ENCODE assay signal across 1 cellular context in the genomic region with DNA sequence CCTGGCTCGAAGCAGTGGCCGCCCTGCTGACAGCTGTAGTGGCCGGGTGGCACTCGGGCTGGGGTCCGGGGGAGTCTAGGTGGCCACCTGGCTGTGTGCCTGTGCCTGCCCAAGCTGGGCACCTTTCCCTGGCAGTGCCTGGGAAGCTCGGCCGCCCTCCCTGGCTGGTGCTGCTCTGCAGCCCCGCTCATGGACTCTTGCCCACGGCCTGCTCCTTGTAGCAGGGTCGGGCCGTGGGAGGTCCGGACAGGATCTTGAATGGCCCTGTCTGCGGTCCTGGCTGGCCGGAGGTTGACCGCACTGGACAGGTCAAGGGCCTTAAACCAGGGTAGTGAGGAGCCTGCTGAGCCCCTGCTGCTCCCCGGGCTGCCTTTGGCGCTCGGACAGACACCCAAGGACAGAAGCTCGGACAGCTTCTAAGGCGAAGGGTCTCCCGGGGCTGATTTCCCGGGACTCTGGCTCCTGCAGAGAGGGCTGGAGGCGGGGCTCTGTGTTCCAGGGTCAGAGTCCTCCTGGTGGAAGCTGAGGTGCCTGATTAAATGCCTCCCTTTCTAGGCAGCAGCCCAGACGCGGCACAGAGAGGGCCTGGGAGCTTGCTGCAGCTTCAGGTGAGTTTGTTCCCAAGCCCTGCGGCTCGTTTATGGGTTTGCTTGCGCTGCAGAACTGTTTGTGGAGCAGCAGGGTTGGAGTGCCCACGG.
TF ChIP-seq lines count a peak whose summit lies in the region.

No MANE protein-coding gene starts in this region.

TF ChIP-seq in HepG2, 621 proteins besides CTCF, POLR2A, EP300 and RAD21 (continued from another document):
- TF ChIP-seq, protein P1, sequence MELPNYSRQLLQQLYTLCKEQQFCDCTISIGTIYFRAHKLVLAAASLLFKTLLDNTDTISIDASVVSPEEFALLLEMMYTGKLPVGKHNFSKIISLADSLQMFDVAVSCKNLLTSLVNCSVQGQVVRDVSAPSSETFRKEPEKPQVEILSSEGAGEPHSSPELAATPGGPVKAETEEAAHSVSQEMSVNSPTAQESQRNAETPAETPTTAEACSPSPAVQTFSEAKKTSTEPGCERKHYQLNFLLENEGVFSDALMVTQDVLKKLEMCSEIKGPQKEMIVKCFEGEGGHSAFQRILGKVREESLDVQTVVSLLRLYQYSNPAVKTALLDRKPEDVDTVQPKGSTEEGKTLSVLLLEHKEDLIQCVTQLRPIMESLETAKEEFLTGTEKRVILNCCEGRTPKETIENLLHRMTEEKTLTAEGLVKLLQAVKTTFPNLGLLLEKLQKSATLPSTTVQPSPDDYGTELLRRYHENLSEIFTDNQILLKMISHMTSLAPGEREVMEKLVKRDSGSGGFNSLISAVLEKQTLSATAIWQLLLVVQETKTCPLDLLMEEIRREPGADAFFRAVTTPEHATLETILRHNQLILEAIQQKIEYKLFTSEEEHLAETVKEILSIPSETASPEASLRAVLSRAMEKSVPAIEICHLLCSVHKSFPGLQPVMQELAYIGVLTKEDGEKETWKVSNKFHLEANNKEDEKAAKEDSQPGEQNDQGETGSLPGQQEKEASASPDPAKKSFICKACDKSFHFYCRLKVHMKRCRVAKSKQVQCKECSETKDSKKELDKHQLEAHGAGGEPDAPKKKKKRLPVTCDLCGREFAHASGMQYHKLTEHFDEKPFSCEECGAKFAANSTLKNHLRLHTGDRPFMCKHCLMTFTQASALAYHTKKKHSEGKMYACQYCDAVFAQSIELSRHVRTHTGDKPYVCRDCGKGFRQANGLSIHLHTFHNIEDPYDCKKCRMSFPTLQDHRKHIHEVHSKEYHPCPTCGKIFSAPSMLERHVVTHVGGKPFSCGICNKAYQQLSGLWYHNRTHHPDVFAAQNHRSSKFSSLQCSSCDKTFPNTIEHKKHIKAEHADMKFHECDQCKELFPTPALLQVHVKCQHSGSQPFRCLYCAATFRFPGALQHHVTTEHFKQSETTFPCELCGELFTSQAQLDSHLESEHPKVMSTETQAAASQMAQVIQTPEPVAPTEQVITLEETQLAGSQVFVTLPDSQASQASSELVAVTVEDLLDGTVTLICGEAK (IDR thresholded peaks at IDR 0.05) = no peak
- TF ChIP-seq, protein P1 (CRISPR knock-in tag; IDR thresholded peaks at IDR 0.05) = no peak
- TF ChIP-seq GZF1 (CRISPR knock-in tag; IDR thresholded peaks at IDR 0.05) (no peak), ZFP37 (CRISPR knock-in tag; IDR thresholded peaks at IDR 0.05; ENCODE audit: borderline replicate concordance) (0 out of 2 replicates have a peak, but pooled peaks have one; percentile 30)
